In the genomic region with DNA sequence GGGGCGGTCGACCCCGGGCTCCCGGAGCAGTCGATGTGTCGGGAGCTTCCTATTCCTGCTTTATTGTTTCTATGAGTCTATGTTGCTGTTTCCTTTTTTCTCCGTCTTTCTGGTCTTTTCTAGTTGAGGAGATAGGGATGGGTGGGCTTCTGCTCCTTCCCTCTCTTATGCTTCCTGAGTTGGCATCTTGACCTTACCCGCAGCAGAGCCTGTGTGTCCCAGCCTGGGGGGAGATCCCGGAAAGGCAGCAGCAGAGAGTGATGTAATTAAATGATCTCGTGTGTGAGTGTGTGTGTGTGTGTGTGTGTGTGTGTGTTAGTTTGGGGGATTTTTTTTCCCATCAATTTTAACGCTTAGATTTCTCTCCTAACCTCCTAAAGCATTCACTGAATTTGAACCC, we compare ENCODE assay signal across 17 cellular contexts. TPM values are rescaled to one million over a fixed set of nuclear protein-coding genes. Genes with fewer than 3 reads are reported as not detected.
DNase-seq lines count a peak whose midpoint lies in the region; ATAC-seq and TF ChIP-seq lines count a peak whose summit lies in the region.
"Had no signal": no experiment of that assay in that cellular context is flagged by ENCODE, and none has a peak within 500 bp of the region (broad histone marks: within the 10 kb centered on the region; RNA-seq: fewer than 3 reads in every experiment).

No MANE protein-coding gene starts in this region.

- no peak for TF ChIP-seq CTCF in WTC11 (IDR thresholded peaks at IDR 0.05)
- TF ChIP-seq CTCF in CD4-positive, alpha-beta T cell (IDR thresholded peaks at IDR 0.05) = no peak

- TF ChIP-seq POLR2A in GM18505 (IDR thresholded peaks at IDR 0.05; ENCODE audit: borderline replicate concordance, extremely low read depth, insufficient read depth, insufficient read length) = no peak

- H3K9me3 Mint-ChIP-seq in WTC11 = no peaks in the 10 kb centered on the region
- peaks cover 6% of the 10 kb centered on the region for H3K9me3 Mint-ChIP-seq in CD4-positive, alpha-beta T cell

- H3K27ac Mint-ChIP-seq in WTC11 = no peak overlapping the region; the same call in 1 of the 2 replicates
- no peak overlapping the region for H3K27ac Mint-ChIP-seq in CD4-positive, alpha-beta T cell
- H3K27ac Mint-ChIP-seq: B cell; stimulated activated effector memory CD8-positive, alpha-beta T cell treated with anti-CD3 and anti-CD28 coated beads, Interleukin-12 subunit alpha, Interleukin-12 subunit beta, amount 100 ng/mL, for 72 hours had no signal

- CTCF ChIA-PET in WTC11 (lab: Charles Lee) = interaction anchor here (1.0 kb wide), 1 partner anchor 100 kb away, joined by 4 read pairs; no protein-coding TSS in a partner anchor
- CTCF ChIA-PET in CD4-positive, alpha-beta T cell (lab: Charles Lee) = no interaction called here

- ATAC-seq in WTC11 (peak; percentile 15), GM18505 (IDR thresholded peaks at IDR 0.05; ENCODE audit: unreplicated experiment) (no peak)
- ATAC-seq in CD4-positive, alpha-beta T cell (ENCODE audit: poor library complexity) = no peak
- ATAC-seq: PC-3; stimulated activated effector memory CD8-positive, alpha-beta T cell treated with anti-CD3 and anti-CD28 coated beads, Interleukin-12 subunit alpha, Interleukin-12 subunit beta, amount 100 ng/mL, for 72 hours had no signal

- 0 out of 2 replicates have a peak, but pooled peaks cover 3% of the 10 kb centered on the region for H3K9me3 ChIP-seq in ES-I3 (ENCODE audit: control insufficient read depth, insufficient read depth, low read length)
- H3K9me3 ChIP-seq in iPS-18c (ENCODE audit: control insufficient read depth, insufficient read depth, low read length) = no peaks in the 10 kb centered on the region
- no peaks in the 10 kb centered on the region for H3K9me3 ChIP-seq in CD4-positive, alpha-beta T cell (ENCODE audit: control insufficient read depth, low read length)
- H3K9me3 ChIP-seq: ascending aorta, HAP-1 had no signal

- H3K4me3 Mint-ChIP-seq in WTC11 = peak overlapping the region; percentile 93
- no peak overlapping the region for H3K4me3 Mint-ChIP-seq in CD4-positive, alpha-beta T cell
- H3K4me3 Mint-ChIP-seq: B cell; stimulated activated effector memory CD8-positive, alpha-beta T cell treated with anti-CD3 and anti-CD28 coated beads, Interleukin-12 subunit alpha, Interleukin-12 subunit beta, amount 100 ng/mL, for 72 hours had no signal

- H3K36me3 Mint-ChIP-seq in WTC11 = no peaks in the 10 kb centered on the region
- H3K36me3 Mint-ChIP-seq in CD4-positive, alpha-beta T cell (ENCODE audit: low read depth) = no peaks in the 10 kb centered on the region
- H3K36me3 Mint-ChIP-seq: stimulated activated effector memory CD8-positive, alpha-beta T cell treated with anti-CD3 and anti-CD28 coated beads, Interleukin-12 subunit alpha, Interleukin-12 subunit beta, amount 100 ng/mL, for 72 hours had no signal

- peak overlapping the region; percentile 64; the same call in 1 of the 2 replicates for H3K9ac ChIP-seq in ES-I3 (ENCODE audit: low read depth, low read length)
- peak overlapping the region; percentile 33 for H3K9ac ChIP-seq in rectal smooth muscle tissue (ENCODE audit: low read length)
- H3K9ac ChIP-seq: KMS-11 had no signal

- POLR2A ChIA-PET in WTC11 (lab: Charles Lee) = no interaction called here
- POLR2A ChIA-PET in CD4-positive, alpha-beta T cell (lab: Charles Lee) = no interaction called here

- H3K27ac ChIP-seq in rectal smooth muscle tissue (ENCODE audit: low read depth, low read length) = no peak overlapping the region
- no peak overlapping the region for H3K27ac ChIP-seq in CD4-positive, alpha-beta T cell (ENCODE audit: low read depth, low read length)
- H3K27ac ChIP-seq: ascending aorta, KMS-11 had no signal

- peaks cover 44% of the 10 kb centered on the region for H3K4me1 Mint-ChIP-seq in WTC11
- no peaks in the 10 kb centered on the region for H3K4me1 Mint-ChIP-seq in CD4-positive, alpha-beta T cell (ENCODE audit: low read depth)
- H3K4me1 Mint-ChIP-seq: stimulated activated effector memory CD8-positive, alpha-beta T cell treated with anti-CD3 and anti-CD28 coated beads, Interleukin-12 subunit alpha, Interleukin-12 subunit beta, amount 100 ng/mL, for 72 hours had no signal

- DNase-seq in WTC11 (ENCODE audit: low spot score) (peak; percentile 16), T1000 (lab: John Stamatoyannopoulos, UW) (no peak), NCI-H748 (lab: John Stamatoyannopoulos, UW; ENCODE audit: unreplicated experiment) (no peak)
- no peak for DNase-seq in CD4-positive, alpha-beta T cell
- DNase-seq: activated T-cell treated with anti-CD3 and anti-CD28 coated beads for 4 hours, NCI-H2107, PC-3 had no signal

- peak overlapping the region; percentile 86 for H3K4me3 ChIP-seq in iPS-18c (ENCODE audit: insufficient read depth, low read depth, low read length)
- H3K4me3 ChIP-seq in rectal smooth muscle tissue (ENCODE audit: low read length) = peak overlapping the region; percentile 61
- H3K4me3 ChIP-seq: HAP-1 had no signal

- intact Hi-C loops in CD4-positive, alpha-beta T cell (cut with DNase I, micrococcal nuclease) = no loop called here

- H3K27me3 Mint-ChIP-seq in WTC11 (ENCODE audit: low read depth) = peaks cover 49% of the 10 kb centered on the region
- peaks cover 44% of the 10 kb centered on the region for H3K27me3 Mint-ChIP-seq in CD4-positive, alpha-beta T cell

- no peaks in the 10 kb centered on the region for H3K27me3 ChIP-seq in rectal smooth muscle tissue (ENCODE audit: control insufficient read depth, insufficient read depth, low read length)
- peaks cover 19% of the 10 kb centered on the region for H3K27me3 ChIP-seq in CD4-positive, alpha-beta T cell (ENCODE audit: control insufficient read depth, insufficient read depth, low read length)
- H3K27me3 ChIP-seq: ascending aorta had no signal

- no peaks in the 10 kb centered on the region; the same call in none of the 2 replicates for H3K4me1 ChIP-seq in ES-I3 (ENCODE audit: insufficient read depth, low read length)
- peaks cover 4% of the 10 kb centered on the region for H3K4me1 ChIP-seq in rectal smooth muscle tissue (ENCODE audit: control insufficient read depth, insufficient read depth, low read length)
- H3K4me1 ChIP-seq: ascending aorta, HAP-1 had no signal

- H3K36me3 ChIP-seq in ES-I3 (ENCODE audit: insufficient read depth, low read length) (no peaks in the 10 kb centered on the region), rectal smooth muscle tissue (ENCODE audit: control insufficient read depth, insufficient read depth, low read length) (no peaks in the 10 kb centered on the region)
- H3K36me3 ChIP-seq: ascending aorta, HAP-1 had no signal

TF ChIP-seq in WTC11, 78 proteins besides CTCF, POLR2A, EP300 and RAD21 (continues in another document):
- TF ChIP-seq, protein P1, sequence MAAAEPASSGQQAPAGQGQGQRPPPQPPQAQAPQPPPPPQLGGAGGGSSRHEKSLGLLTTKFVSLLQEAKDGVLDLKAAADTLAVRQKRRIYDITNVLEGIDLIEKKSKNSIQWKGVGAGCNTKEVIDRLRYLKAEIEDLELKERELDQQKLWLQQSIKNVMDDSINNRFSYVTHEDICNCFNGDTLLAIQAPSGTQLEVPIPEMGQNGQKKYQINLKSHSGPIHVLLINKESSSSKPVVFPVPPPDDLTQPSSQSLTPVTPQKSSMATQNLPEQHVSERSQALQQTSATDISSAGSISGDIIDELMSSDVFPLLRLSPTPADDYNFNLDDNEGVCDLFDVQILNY (CRISPR knock-in tag; IDR thresholded peaks at IDR 0.05) = no peak
- no peak for TF ChIP-seq SP1 (CRISPR knock-in tag; conservative IDR thresholded peaks at IDR 0.05)
- TF ChIP-seq ZNF396 (CRISPR knock-in tag; IDR thresholded peaks at IDR 0.05; ENCODE audit: borderline replicate concordance) = no peak
- TF ChIP-seq, protein P2, sequence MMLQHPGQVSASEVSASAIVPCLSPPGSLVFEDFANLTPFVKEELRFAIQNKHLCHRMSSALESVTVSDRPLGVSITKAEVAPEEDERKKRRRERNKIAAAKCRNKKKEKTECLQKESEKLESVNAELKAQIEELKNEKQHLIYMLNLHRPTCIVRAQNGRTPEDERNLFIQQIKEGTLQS (CRISPR knock-in tag; conservative IDR thresholded peaks at IDR 0.05) = no peak
- no peak for TF ChIP-seq ZNF219 (CRISPR knock-in tag; IDR thresholded peaks at IDR 0.05; ENCODE audit: borderline replicate concordance)
- TF ChIP-seq ZNF263 (CRISPR knock-in tag; IDR thresholded peaks at IDR 0.05; ENCODE audit: low read depth) = no peak
- TF ChIP-seq, protein P3, sequence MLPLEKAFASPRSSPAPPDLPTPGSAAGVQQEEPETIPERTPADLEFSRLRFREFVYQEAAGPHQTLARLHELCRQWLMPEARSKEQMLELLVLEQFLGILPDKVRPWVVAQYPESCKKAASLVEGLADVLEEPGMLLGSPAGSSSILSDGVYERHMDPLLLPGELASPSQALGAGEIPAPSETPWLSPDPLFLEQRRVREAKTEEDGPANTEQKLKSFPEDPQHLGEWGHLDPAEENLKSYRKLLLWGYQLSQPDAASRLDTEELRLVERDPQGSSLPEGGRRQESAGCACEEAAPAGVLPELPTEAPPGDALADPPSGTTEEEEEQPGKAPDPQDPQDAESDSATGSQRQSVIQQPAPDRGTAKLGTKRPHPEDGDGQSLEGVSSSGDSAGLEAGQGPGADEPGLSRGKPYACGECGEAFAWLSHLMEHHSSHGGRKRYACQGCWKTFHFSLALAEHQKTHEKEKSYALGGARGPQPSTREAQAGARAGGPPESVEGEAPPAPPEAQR (CRISPR knock-in tag; IDR thresholded peaks at IDR 0.05) = no peak
- TF ChIP-seq TCF7 (CRISPR knock-in tag; IDR thresholded peaks at IDR 0.05; ENCODE audit: low read depth) = no peak
- TF ChIP-seq, protein P4, sequence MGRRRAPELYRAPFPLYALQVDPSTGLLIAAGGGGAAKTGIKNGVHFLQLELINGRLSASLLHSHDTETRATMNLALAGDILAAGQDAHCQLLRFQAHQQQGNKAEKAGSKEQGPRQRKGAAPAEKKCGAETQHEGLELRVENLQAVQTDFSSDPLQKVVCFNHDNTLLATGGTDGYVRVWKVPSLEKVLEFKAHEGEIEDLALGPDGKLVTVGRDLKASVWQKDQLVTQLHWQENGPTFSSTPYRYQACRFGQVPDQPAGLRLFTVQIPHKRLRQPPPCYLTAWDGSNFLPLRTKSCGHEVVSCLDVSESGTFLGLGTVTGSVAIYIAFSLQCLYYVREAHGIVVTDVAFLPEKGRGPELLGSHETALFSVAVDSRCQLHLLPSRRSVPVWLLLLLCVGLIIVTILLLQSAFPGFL (CRISPR knock-in tag; IDR thresholded peaks at IDR 0.05; ENCODE audit: borderline replicate concordance) = no peak
- no peak for TF ChIP-seq IRF2 (CRISPR knock-in tag; IDR thresholded peaks at IDR 0.05; ENCODE audit: borderline replicate concordance, low read depth)
- no peak for TF ChIP-seq MYBL2 (CRISPR knock-in tag; IDR thresholded peaks at IDR 0.05)
- TF ChIP-seq ZNF423 (CRISPR knock-in tag; IDR thresholded peaks at IDR 0.05) = no peak

RNA-seq across cellular contexts. Expression of a gene that starts 0.5 kb away (rescaled TPM):
- 3.3 to 3.8 TPM (median 3.5 TPM) in 3 replicates for total RNA-seq in WTC11 (2021)
- not detected for total RNA-seq in CD4-positive, alpha-beta T cell
- total RNA-seq: ascending aorta, B cell, lung microvascular endothelial cell had no signal
